Comparison of ENCODE assay signal across 1 cellular context in genomic region chr6:49462927-49463611, GRCh38.
TF ChIP-seq lines count a peak whose summit lies in the region.

Gene CENPQ, plus strand, starts transcription at chr6:49463370. Its CDS starts 6,807 bp downstream, at chr6:49470177.
Gene MMUT, minus strand, starts transcription at chr6:49463253. Its CDS starts 3,787 bp downstream, at chr6:49459466.

TF ChIP-seq in HepG2, 621 proteins besides CTCF, POLR2A, EP300 and RAD21 (continued from another document and continues in another):
- TF ChIP-seq RERE (CRISPR knock-in tag; IDR thresholded peaks at IDR 0.05; ENCODE audit: low read depth) (no peak; the same call in 1 of the 2 replicates), DPF2 (CRISPR knock-in tag; IDR thresholded peaks at IDR 0.05; ENCODE audit: borderline replicate concordance, low read depth) (no peak), SYNCRIP (IDR thresholded peaks at IDR 0.05; ENCODE audit: insufficient read depth, low read depth, low read length) (no peak), MED8 (CRISPR knock-in tag; IDR thresholded peaks at IDR 0.05; ENCODE audit: insufficient replicate concordance) (no peak), GTF2F1 (IDR thresholded peaks at IDR 0.05; ENCODE audit: low read length) (0 out of 2 replicates have a peak, but pooled peaks have one; percentile 17), CBFB (CRISPR knock-in tag; IDR thresholded peaks at IDR 0.05) (peak; percentile 84), ZNF446 (CRISPR knock-in tag; IDR thresholded peaks at IDR 0.05) (0 out of 2 replicates have a peak, but pooled peaks have one; percentile 62), MED13 (CRISPR knock-in tag; IDR thresholded peaks at IDR 0.05) (peak; percentile 27; the same call in 1 of the 2 replicates), LCORL (IDR thresholded peaks at IDR 0.05) (no peak), LCORL (CRISPR knock-in tag; IDR thresholded peaks at IDR 0.05) (no peak; the same call in 1 of the 2 replicates), MXD4 (CRISPR knock-in tag; IDR thresholded peaks at IDR 0.05) (peak; percentile 98), ZMYM2 (CRISPR knock-in tag; IDR thresholded peaks at IDR 0.05) (no peak), BORCS8-MEF2B (CRISPR knock-in tag; IDR thresholded peaks at IDR 0.05) (peak; percentile 86; the same call in 1 of the 2 replicates), E2F1 (CRISPR knock-in tag; IDR thresholded peaks at IDR 0.05) (peak; percentile 97), THAP9 (CRISPR knock-in tag; IDR thresholded peaks at IDR 0.05; ENCODE audit: borderline replicate concordance) (peak; percentile 83; the same call in 1 of the 2 replicates), CCDC6 (CRISPR knock-in tag; IDR thresholded peaks at IDR 0.05) (peak; percentile 25; the same call in 1 of the 2 replicates), PPARG (CRISPR knock-in tag; conservative IDR thresholded peaks at IDR 0.05) (peak; percentile 19; the same call in 1 of the 2 replicates), SRSF9 (IDR thresholded peaks at IDR 0.05; ENCODE audit: borderline replicate concordance, insufficient read depth, low read depth, low read length, poor library complexity, severe bottlenecking) (no peak), ZNF549 (CRISPR knock-in tag; IDR thresholded peaks at IDR 0.05) (no peak), RBM39 (IDR thresholded peaks at IDR 0.05; ENCODE audit: low read depth, low read length, poor library complexity, severe bottlenecking) (peak; percentile 85), CHCHD3 (CRISPR knock-in tag; IDR thresholded peaks at IDR 0.05) (no peak), ZFP82 (CRISPR knock-in tag; IDR thresholded peaks at IDR 0.05; ENCODE audit: borderline replicate concordance) (no peak), THRA (CRISPR knock-in tag; IDR thresholded peaks at IDR 0.05; ENCODE audit: borderline replicate concordance) (peak; percentile 46), NONO (IDR thresholded peaks at IDR 0.05) (no peak), NONO (CRISPR knock-in tag; conservative IDR thresholded peaks at IDR 0.05) (peak; percentile 72; the same call in 1 of the 2 replicates), FIP1L1 (IDR thresholded peaks at IDR 0.05; ENCODE audit: borderline replicate concordance, insufficient read depth, low read depth, low read length) (no peak), POLR2G (IDR thresholded peaks at IDR 0.05; ENCODE audit: low read depth, low read length) (peak; percentile 83), TFAP4 (IDR thresholded peaks at IDR 0.05; ENCODE audit: borderline replicate concordance, low read depth) (peak; percentile 77; the same call in 1 of the 2 replicates), DR1 (CRISPR knock-in tag; IDR thresholded peaks at IDR 0.05) (peak; percentile 86; the same call in 1 of the 2 replicates), TBX2 (CRISPR knock-in tag; IDR thresholded peaks at IDR 0.05; ENCODE audit: borderline replicate concordance) (peak; percentile 72), ZBTB43 (CRISPR knock-in tag; conservative IDR thresholded peaks at IDR 0.05) (no peak), PITX1 (CRISPR knock-in tag; IDR thresholded peaks at IDR 0.05) (peak; percentile 73; the same call in 1 of the 2 replicates), ZFY (CRISPR knock-in tag; IDR thresholded peaks at IDR 0.05) (peak; percentile 89), ZNF318 (CRISPR knock-in tag; IDR thresholded peaks at IDR 0.05) (0 out of 2 replicates have a peak, but pooled peaks have one; percentile 87), ZNF432 (CRISPR knock-in tag; IDR thresholded peaks at IDR 0.05; ENCODE audit: borderline replicate concordance) (no peak), ZSCAN22 (CRISPR knock-in tag; IDR thresholded peaks at IDR 0.05) (0 out of 2 replicates have a peak, but pooled peaks have one; percentile 70), ZNF451 (CRISPR knock-in tag; IDR thresholded peaks at IDR 0.05) (no peak; the same call in 1 of the 2 replicates), ZNF256 (CRISPR knock-in tag; conservative IDR thresholded peaks at IDR 0.05) (no peak), ZNF546 (CRISPR knock-in tag; conservative IDR thresholded peaks at IDR 0.05) (no peak), ZNF550 (CRISPR knock-in tag; IDR thresholded peaks at IDR 0.05; ENCODE audit: borderline replicate concordance) (peak; percentile 28; the same call in 1 of the 2 replicates)
